Comparison of ENCODE assay signal across 24 cellular contexts in genomic region chr14:72538387-72538786, GRCh38.
DNase-seq lines count a peak whose midpoint lies in the region; ATAC-seq and TF ChIP-seq lines count a peak whose summit lies in the region.
"Had no signal": no experiment of that assay in that cellular context is flagged by ENCODE, and none has a peak within 500 bp of the region (broad histone marks: within the 10 kb centered on the region; RNA-seq: fewer than 3 reads in every experiment).

No MANE protein-coding gene starts in this region.

- H3K4ac ChIP-seq in IMR-90 (ENCODE audit: low read depth, low read length) (no peak overlapping the region), neuronal stem cell (ENCODE audit: low read length) (no peak overlapping the region)

- no peak overlapping the region for H2BK15ac ChIP-seq in IMR-90 (ENCODE audit: low read depth, low read length)
- H2BK15ac ChIP-seq in neuronal stem cell (ENCODE audit: low read length): no peak overlapping the region

- H4K5ac ChIP-seq in IMR-90 (ENCODE audit: low read depth, low read length): no peak overlapping the region

- in situ Hi-C loops in IMR-90 (cut with MboI; ENCODE audit: low sequenced_read_pairs): no loop called here

- H3K14ac ChIP-seq in IMR-90 (replicated peaks; ENCODE audit: low read depth, low read length) (no peak overlapping the region), neuronal stem cell (ENCODE audit: low read length) (no peak overlapping the region)

- H3K23ac ChIP-seq in IMR-90 (ENCODE audit: low read depth, low read length) (no peak overlapping the region), neuronal stem cell (ENCODE audit: low read depth, low read length, poor library complexity) (no peak overlapping the region)

- no peak for TF ChIP-seq CTCF in IMR-90 (conservative IDR thresholded peaks at IDR 0.05; ENCODE audit: low read depth, low read length)
- no peak for TF ChIP-seq CTCF in breast epithelium (IDR thresholded peaks at IDR 0.05)

- no peak overlapping the region for H3K27ac ChIP-seq in BLaER1
- 0 out of 22 replicates have a peak overlapping the region, but pooled peaks of 1 of the 11 experiments have one; percentile 2 for H3K27ac ChIP-seq in BLaER1 treated with 17β-estradiol and CSF1 and Interleukin-3, amounts not matched to agents 10 nM and 100 nM
- H3K27ac ChIP-seq in IMR-90 (ENCODE audit: insufficient read depth, low read length): no peak overlapping the region
- H3K27ac ChIP-seq in neuronal stem cell (replicated peaks; ENCODE audit: low read length): no peak overlapping the region
- no peak overlapping the region for H3K27ac ChIP-seq in breast epithelium

- H4K8ac ChIP-seq in IMR-90 (ENCODE audit: low read depth in 2 of 2, low read length in 2 of 2): no peak overlapping the region
- no peak overlapping the region for H4K8ac ChIP-seq in neuronal stem cell (ENCODE audit: low read depth, low read length)

- H4K20me1 ChIP-seq in BLaER1 (no peaks in the 10 kb centered on the region), IMR-90 (ENCODE audit: insufficient read depth, low read length) (no peaks in the 10 kb centered on the region)
- peaks cover 0 to 8% (median 0%) of the 10 kb centered on the region in 11 experiments; a peak in 1 of 22 replicates for H4K20me1 ChIP-seq in BLaER1 treated with 17β-estradiol and CSF1 and Interleukin-3, amounts not matched to agents 10 nM and 100 nM

- no peak overlapping the region for H2BK12ac ChIP-seq in neuronal stem cell (ENCODE audit: low read length)

- POLR2A ChIA-PET in IMR-90 (lab: Charles Lee; ENCODE audit: unreplicated experiment): interaction anchor here (0.5 kb wide), 1 partner anchor 10 kb away, joined by 6 read pairs; no protein-coding TSS in a partner anchor

- H3K36me3 ChIP-seq in BLaER1 (no peaks in the 10 kb centered on the region), IMR-90 (ENCODE audit: control insufficient read depth, insufficient read depth, low read length) (no peaks in the 10 kb centered on the region), neuronal stem cell (replicated peaks in 1 of 2; ENCODE audit: control insufficient read depth in 2 of 2, insufficient read depth in 2 of 2, low read length in 2 of 2) (no peaks in the 10 kb centered on the region), breast epithelium (no peaks in the 10 kb centered on the region)
- H3K36me3 ChIP-seq in BLaER1 treated with 17β-estradiol and CSF1 and Interleukin-3, amounts not matched to agents 10 nM and 100 nM: no peaks in the 10 kb centered on the region; a peak in 1 of 22 replicates
- H3K36me3 ChIP-seq: BE2C had no signal

- H3K9me1 ChIP-seq in IMR-90 (ENCODE audit: insufficient read depth, low read length): no peaks in the 10 kb centered on the region; the same call in 1 of the 2 replicates

- H3K27me3 ChIP-seq in BLaER1 (no peaks in the 10 kb centered on the region), IMR-90 (ENCODE audit: control insufficient read depth, insufficient read depth, low read length) (peaks cover 2% of the 10 kb centered on the region; the same call in 1 of the 2 replicates), neuronal stem cell (ENCODE audit: control insufficient read depth in 3 of 3, insufficient read depth in 3 of 3, low read depth in 1 of 3, low read length in 3 of 3) (no peaks in the 10 kb centered on the region), breast epithelium (no peaks in the 10 kb centered on the region)
- no peaks in the 10 kb centered on the region; a peak in 1 of 22 replicates for H3K27me3 ChIP-seq in BLaER1 treated with 17β-estradiol and CSF1 and Interleukin-3, amounts not matched to agents 10 nM and 100 nM
- H3K27me3 ChIP-seq: BE2C had no signal

- H3K4me1 ChIP-seq in BLaER1: peaks cover 69% of the 10 kb centered on the region
- peaks cover 58 to 77% (median 67%) of the 10 kb centered on the region in 10 experiments for H3K4me1 ChIP-seq in BLaER1 treated with 17β-estradiol and CSF1 and Interleukin-3, amounts not matched to agents 10 nM and 100 nM
- peaks cover 3% of the 10 kb centered on the region; the same call in 1 of the 2 replicates for H3K4me1 ChIP-seq in IMR-90 (ENCODE audit: control insufficient read depth, insufficient read depth, low read length)
- peaks cover 0 to 3% of the 10 kb centered on the region in 2 donors for H3K4me1 ChIP-seq in neuronal stem cell (ENCODE audit: control insufficient read depth in 2 of 2, insufficient read depth in 1 of 2, low read depth in 1 of 2, low read length in 2 of 2)
- no peaks in the 10 kb centered on the region for H3K4me1 ChIP-seq in breast epithelium
- H3K4me1 ChIP-seq: BE2C had no signal

- H3K4me3 ChIP-seq in BLaER1 (no peak overlapping the region), IMR-90 (ENCODE audit: insufficient read depth, low read depth, low read length) (no peak overlapping the region), neuronal stem cell (ENCODE audit: low read length in 2 of 2) (no peak overlapping the region), breast epithelium (no peak overlapping the region)
- H3K4me3 ChIP-seq in BLaER1 treated with 17β-estradiol and CSF1 and Interleukin-3, amounts not matched to agents 10 nM and 100 nM: no peak overlapping the region
- H3K4me3 ChIP-seq: GM12878 had no signal

- H3K4me2 ChIP-seq in BLaER1 (0 out of 2 replicates have a peak overlapping the region, but pooled peaks have one; percentile 85), IMR-90 (ENCODE audit: low read depth, low read length) (no peak overlapping the region), neuronal stem cell (ENCODE audit: insufficient read depth, low read length, poor library complexity, severe bottlenecking) (no peak overlapping the region)
- peak overlapping the region; percentile 81 to 98 (median 86); a peak in 19 of 22 replicates for H3K4me2 ChIP-seq in BLaER1 treated with 17β-estradiol and CSF1 and Interleukin-3, amounts not matched to agents 10 nM and 100 nM

- no peaks in the 10 kb centered on the region for H3K79me1 ChIP-seq in IMR-90 (ENCODE audit: low read depth in 1 of 2, low read length in 2 of 2)
- H3K79me1 ChIP-seq in neuronal stem cell (ENCODE audit: low read depth, low read length): no peaks in the 10 kb centered on the region

- CTCF ChIA-PET in IMR-90 (lab: Yijun Ruan, JAX): no interaction called here

- H4K91ac ChIP-seq in IMR-90 (ENCODE audit: insufficient read depth, low read depth, low read length) (no peak overlapping the region), neuronal stem cell (ENCODE audit: low read depth, low read length, poor library complexity) (no peak overlapping the region)

- BruUV-seq in IMR-90 (replicated peaks; lab: Mats Ljungman, UMichigan): no TSS peak

- no peak overlapping the region for H2AK9ac ChIP-seq in IMR-90 (replicated peaks; ENCODE audit: low read depth, low read length, poor library complexity)

- H2BK120ac ChIP-seq in IMR-90 (ENCODE audit: low read depth, low read length) (no peak overlapping the region), neuronal stem cell (ENCODE audit: low read depth, low read length) (no peak overlapping the region)

- TF ChIP-seq POLR2A in IMR-90 (IDR thresholded peaks at IDR 0.05; ENCODE audit: low read depth, low read length) (no peak), breast epithelium (IDR thresholded peaks at IDR 0.05) (no peak)

- WGBS in IMR-90 (ENCODE audit: extremely low coverage in 2 of 2, insufficient read length in 1 of 2), 2 experiments: no CpG with 5 or more reads among the region's 3 CpGs
- no CpG with 5 or more reads among the region's 3 CpGs for WGBS in neuronal stem cell (ENCODE audit: extremely low coverage in 2 of 2, insufficient read length in 2 of 2, insufficient replicate concordance in 1 of 2), 2 donors

- H3K18ac ChIP-seq in IMR-90 (ENCODE audit: low read depth, low read length) (no peak overlapping the region), neuronal stem cell (ENCODE audit: low read length) (no peak overlapping the region)

- H3K9me3 ChIP-seq in BLaER1 (peaks cover 20% of the 10 kb centered on the region), IMR-90 (ENCODE audit: control insufficient read depth, insufficient read depth, low read length) (peaks cover 5% of the 10 kb centered on the region), neuronal stem cell (replicated peaks in 1 of 2; ENCODE audit: control insufficient read depth in 2 of 2, insufficient read depth in 1 of 2, low read depth in 1 of 2, low read length in 2 of 2) (no peaks in the 10 kb centered on the region), breast epithelium (peaks cover 0 to 6% of the 10 kb centered on the region in 2 donors)
- peaks cover 7 to 17% (median 15%) of the 10 kb centered on the region in 11 experiments for H3K9me3 ChIP-seq in BLaER1 treated with 17β-estradiol and CSF1 and Interleukin-3, amounts not matched to agents 10 nM and 100 nM (replicated peaks in 1 of 11)
- H3K9me3 ChIP-seq: BE2C had no signal

- intact Hi-C loops in IMR-90 (cut with micrococcal nuclease) (no loop called here), head of caudate nucleus (cut with DNase I) (no loop called here), breast epithelium (cut with DNase I; ENCODE audit: low total_unique reads) (no loop called here)

- TF ChIP-seq RAD21 in IMR-90 (IDR thresholded peaks at IDR 0.05; ENCODE audit: low read length): no peak

- dilution Hi-C loops in IMR-90 (cut with HindIII; ENCODE audit: low sequenced_read_pairs, unreplicated experiment): no loop called here

- peak overlapping the region; percentile 21 for H2AFZ ChIP-seq in IMR-90 (replicated peaks; ENCODE audit: low read length, poor library complexity)
- no peak overlapping the region for H2AFZ ChIP-seq in neuronal stem cell (ENCODE audit: low read length)

- no peak overlapping the region for H2BK5ac ChIP-seq in IMR-90 (ENCODE audit: low read depth, low read length, poor library complexity, severe bottlenecking)
- no peak overlapping the region for H2BK5ac ChIP-seq in neuronal stem cell (ENCODE audit: low read length)

- H3K9ac ChIP-seq in BLaER1 (no peak overlapping the region), IMR-90 (ENCODE audit: low read depth, low read length) (no peak overlapping the region), neuronal stem cell (ENCODE audit: low read depth, low read length, poor library complexity) (no peak overlapping the region)
- H3K9ac ChIP-seq in BLaER1 treated with 17β-estradiol and CSF1 and Interleukin-3, amounts not matched to agents 10 nM and 100 nM: no peak overlapping the region

- no peak overlapping the region for H2BK20ac ChIP-seq in IMR-90 (ENCODE audit: low read depth, low read length)

- H2AK5ac ChIP-seq in IMR-90 (ENCODE audit: low read depth, low read length): no peak overlapping the region
- peak overlapping the region; percentile 15 for H2AK5ac ChIP-seq in neuronal stem cell (ENCODE audit: low read depth, low read length)

- DNase-seq in IMR-90 (no peak), neuronal stem cell (ENCODE audit: low spot score) (no peak), head of caudate nucleus (no peak), NK-92 (lab: John Stamatoyannopoulos, UW; ENCODE audit: unreplicated experiment) (no peak), breast epithelium (ENCODE audit: low spot score in 2 of 2) (no peak)
- DNase-seq in activated CD4-positive, alpha-beta T cell treated with anti-CD3 and anti-CD28 coated beads for 48 hours: no peak
- DNase-seq: 8988T; ACHN; BE2C; C1 segment of cervical spinal cord; CD4-positive, alpha-beta memory T cell; CD4-positive, CD25-positive, alpha-beta regulatory T cell; CD8-positive, alpha-beta memory T cell; COR-L47; DMS 273 treated with DMSO at 0.1 percent for 48 hours; DMS153; DMS53; DMS79; DND-41; EL; GDM1 had no signal

- no peak overlapping the region for H3K56ac ChIP-seq in IMR-90 (ENCODE audit: extremely low read depth, insufficient read depth, low read length)

- no peak for ATAC-seq in IMR-90 (ENCODE audit: low read depth)
- ATAC-seq: GM12878 had no signal

Comparison
In these comparisons a context has a peak if more than half of its experiments do, and no peak if none do; other contexts are left out.
1. H3K4me2 ChIP-seq: peak in BLaER1 (single experiment) and BLaER1 treated with 17β-estradiol and CSF1 and Interleukin-3, amounts not matched to agents 10 nM and 100 nM (11 of 11); none in IMR-90 (single experiment) and neuronal stem cell (single experiment).